In genomic region chr1:23167353-23168078, GRCh38 we compare ENCODE assay signal across 8 cellular contexts. TPM values are rescaled to one million over a fixed set of nuclear protein-coding genes. Genes with fewer than 3 reads are reported as not detected.
A peak's percentile ranks its signal among the peaks of the same experiment; 100 is the strongest.
DNase-seq lines count a peak whose midpoint lies in the region; ATAC-seq, FAIRE-seq and TF ChIP-seq lines count a peak whose summit lies in the region.

No MANE protein-coding gene starts in this region.

- H3K4me1 ChIP-seq in SK-N-SH (ENCODE audit: control insufficient read depth in 1 of 2, insufficient read depth in 2 of 2, low read depth in 1 of 2, low read length in 1 of 2), result peaks cover 10 to 16% of the 10 kb centered on the region in 2 experiments

- TF ChIP-seq CTCF in BJ (IDR thresholded peaks at IDR 0.05; ENCODE audit: insufficient read depth, low read depth, low read length) (no peak), SK-N-SH (IDR thresholded peaks at IDR 0.05) (no peak)

- no peaks in the 10 kb centered on the region for H3K36me3 ChIP-seq in BJ (ENCODE audit: control insufficient read depth, insufficient read depth, low read length)
- no peaks in the 10 kb centered on the region for H3K36me3 ChIP-seq in SK-N-SH (replicated peaks in 1 of 2; ENCODE audit: control insufficient read depth in 1 of 2, insufficient read depth in 2 of 2, low read length in 1 of 2)

- no peak for TF ChIP-seq RAD21 in SK-N-SH (IDR thresholded peaks at IDR 0.05; ENCODE audit: low read length)

- H3K27me3 ChIP-seq in BJ (ENCODE audit: control insufficient read depth, insufficient read depth, low read length), result no peaks in the 10 kb centered on the region
- no peaks in the 10 kb centered on the region for H3K27me3 ChIP-seq in SK-N-SH (ENCODE audit: insufficient read depth)

- no peak for TF ChIP-seq POLR2A in H54 (IDR thresholded peaks at IDR 0.05; ENCODE audit: low read depth, low read length)

- H3K4me3 ChIP-seq in BJ (ENCODE audit: low read depth, low read length) (peak overlapping the region; percentile 81), SK-N-SH (ENCODE audit: low read depth in 2 of 2, low read length in 1 of 2) (peak overlapping the region; percentile 71 to 96)

- peaks cover 52% of the 10 kb centered on the region for H4K20me1 ChIP-seq in SK-N-SH (ENCODE audit: insufficient read depth)

- POLR2A ChIA-PET in BJ (lab: Charles Lee) (no interaction called here), SK-N-SH (lab: Yijun Ruan, JAX) (interaction anchor here (0.6 to 1.2 kb wide), 2 partner anchors 10 to 1523 kb away, joined by 3 to 7 read pairs; no protein-coding TSS in a partner anchor)

- ATAC-seq in left ventricle myocardium superior (peak; percentile 60), HG03175 (IDR thresholded peaks at IDR 0.05; ENCODE audit: unreplicated experiment) (no peak)

- CTCF ChIA-PET in BJ (lab: Yijun Ruan, JAX), result interaction anchor here (0.8 to 2.3 kb wide), 5 partner anchors 9 to 67 kb away, joined by 3 to 13 read pairs (median 4); no protein-coding TSS in a partner anchor
- CTCF ChIA-PET in SK-N-SH (lab: Yijun Ruan, JAX), result interaction anchor here (0.7 to 11.6 kb wide), 4 partner anchors 17 to 451 kb away, joined by 3 to 96 read pairs (median 10); no protein-coding TSS in a partner anchor

- H3K27ac ChIP-seq in SK-N-SH (ENCODE audit: low read depth in 2 of 2, low read length in 1 of 2) (peak overlapping the region; percentile 80 to 81), angular gyrus (ENCODE audit: low read depth, low read length) (peak overlapping the region; percentile 79)

- H3F3A ChIP-seq in SK-N-SH (replicated peaks; ENCODE audit: insufficient read depth), result peaks cover 11% of the 10 kb centered on the region

- H3K9me2 ChIP-seq in SK-N-SH, result no peaks in the 10 kb centered on the region

- DNase-seq in BJ (ENCODE audit: low read depth) (no peak), H54 (ENCODE audit: insufficient read length, low spot score) (peak; percentile 49), SK-N-SH (peak; percentile 88), left ventricle myocardium superior (peak; percentile 68), posterior vena cava (ENCODE audit: low spot score) (peak; percentile 85), NCI-H1092 (lab: John Stamatoyannopoulos, UW) (no peak)

- no peak for TF ChIP-seq EP300 in SK-N-SH (IDR thresholded peaks at IDR 0.05; ENCODE audit: borderline replicate concordance in 1 of 2, low read depth in 1 of 2, low read length in 1 of 2)

- peaks cover 56% of the 10 kb centered on the region for H3K79me2 ChIP-seq in SK-N-SH (ENCODE audit: insufficient read depth)

- no peaks in the 10 kb centered on the region for H3K9me3 ChIP-seq in SK-N-SH

- peak overlapping the region; percentile 89 for H3K4me2 ChIP-seq in SK-N-SH

- H3K9ac ChIP-seq in SK-N-SH, result peak overlapping the region; percentile 77

- no peak for FAIRE-seq in H54 (lab: Jason Lieb, UNC)

- H2AFZ ChIP-seq in SK-N-SH (ENCODE audit: low read depth), result no peak overlapping the region

- WGBS in SK-N-SH (ENCODE audit: low lambda C conversion rate), result 8% methylated on average over 8 of the region's 45 CpGs

- intact Hi-C loops in left ventricle myocardium superior (cut with micrococcal nuclease) (no loop called here), posterior vena cava (cut with DNase I) (no loop called here)

TF ChIP-seq in SK-N-SH, 30 proteins besides CTCF, POLR2A, EP300 and RAD21:
- peak; percentile 24 for TF ChIP-seq MAX (IDR thresholded peaks at IDR 0.05; ENCODE audit: low read depth)
- no peak for TF ChIP-seq GABPA (IDR thresholded peaks at IDR 0.05; ENCODE audit: low read depth)
- TF ChIP-seq YY1 (IDR thresholded peaks at IDR 0.05; ENCODE audit: low read depth), result 0 out of 2 replicates have a peak, but pooled peaks have one; percentile 60

RNA-seq across cellular contexts. Expression of gene LUZP1, which starts 1.1 kb away (rescaled TPM):
- polyA plus RNA-seq in BJ (2011; rRNA removed) (22.0 and 24.5 TPM in 2 replicates), SK-N-SH (2012; rRNA removed) (8.9 and 12.5 TPM in 2 replicates)
- polyA minus RNA-seq in BJ (2011; rRNA and poly(A)+ RNA removed), result 26.9 and 35.1 TPM in 2 replicates
- polyA plus RNA-seq in SK-N-SH (2012; cell fraction: cytosol; rRNA removed), result 7.7 and 8.8 TPM in 2 replicates
- 9.3 and 16.6 TPM in 2 replicates for polyA plus RNA-seq in SK-N-SH (2012; cell fraction: nucleus; rRNA removed)
- total RNA-seq in left ventricle myocardium superior (28.0 TPM), posterior vena cava (10 to 100 TPM; 31.9 to 35.4 TPM)

RNA-seq across cellular contexts. Expression of gene HTR1D, which starts 49.8 kb away (rescaled TPM):
- 0.06 and 0.07 TPM in 2 replicates for polyA plus RNA-seq in BJ (2011; rRNA removed)
- 0.10 and 0.14 TPM in 2 replicates for polyA minus RNA-seq in BJ (2011; rRNA and poly(A)+ RNA removed)
- 0.29 and 0.39 TPM in 2 replicates for polyA plus RNA-seq in SK-N-SH (2012; rRNA removed)
- polyA plus RNA-seq in SK-N-SH (2012; cell fraction: cytosol; rRNA removed), result 0.29 and 0.31 TPM in 2 replicates
- 0.27 and 0.36 TPM in 2 replicates for polyA plus RNA-seq in SK-N-SH (2012; cell fraction: nucleus; rRNA removed)
- 0.07 TPM for total RNA-seq in left ventricle myocardium superior
- total RNA-seq in posterior vena cava, result not detected

Comparison
In these comparisons a context has a peak if more than half of its experiments do, and no peak if none do; other contexts are left out.
1. DNase-seq: peak in H54 (single experiment), SK-N-SH (single experiment), left ventricle myocardium superior (single experiment) and posterior vena cava (single experiment); none in BJ (single experiment) and NCI-H1092 (single experiment).